ENCODE assay signal across 19 cellular contexts in the genomic region with DNA sequence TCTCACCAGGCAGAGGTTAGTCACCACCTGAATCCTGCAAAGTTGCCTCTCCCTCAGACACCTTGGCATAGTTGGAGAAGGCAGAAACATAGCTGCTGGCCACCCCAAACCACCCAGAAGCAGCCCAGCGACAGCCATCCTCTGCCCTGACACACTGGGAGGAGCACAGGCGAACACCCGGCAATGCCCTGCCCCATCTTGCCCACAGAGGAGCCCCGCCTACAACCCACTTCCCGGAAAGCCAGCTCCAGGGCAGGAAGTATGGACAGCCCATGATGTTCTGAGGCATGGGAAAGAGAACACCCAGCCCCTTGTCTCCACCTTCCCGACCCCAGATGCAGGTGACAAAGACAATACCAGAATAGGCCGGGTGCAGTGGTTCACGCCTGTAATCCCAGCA. TPM values are rescaled to one million over a fixed set of nuclear protein-coding genes. Genes with fewer than 3 reads are reported as not detected.
DNase-seq lines count a peak whose midpoint lies in the region; ATAC-seq lines count a peak whose summit lies in the region.
"Had no signal": no experiment of that assay in that cellular context is flagged by ENCODE, and none has a peak within 500 bp of the region (broad histone marks: within the 10 kb centered on the region; RNA-seq: fewer than 3 reads in every experiment).

No MANE protein-coding gene starts in this region.

- peaks cover 57% of the 10 kb centered on the region for H3K4me1 Mint-ChIP-seq in T-helper 17 cell
- peaks cover 57% of the 10 kb centered on the region for H3K4me1 Mint-ChIP-seq in activated naive CD8-positive, alpha-beta T cell treated with anti-CD3 and anti-CD28 coated beads, Interleukin-2, amount 50 U/mL, for 24 hours

- no peaks in the 10 kb centered on the region for H3K9me3 ChIP-seq in T-helper 17 cell (ENCODE audit: control insufficient read depth, low read length, poor library complexity, severe bottlenecking)
- H3K9me3 ChIP-seq: esophagus squamous epithelium, left lung, thoracic aorta had no signal

- H3K27me3 Mint-ChIP-seq in T-helper 17 cell, result no peaks in the 10 kb centered on the region
- H3K27me3 Mint-ChIP-seq in activated naive CD8-positive, alpha-beta T cell treated with anti-CD3 and anti-CD28 coated beads, Interleukin-2, amount 50 U/mL, for 24 hours, result no peaks in the 10 kb centered on the region

- peak overlapping the region; percentile 50 for H3K4me3 Mint-ChIP-seq in T-helper 17 cell
- H3K4me3 Mint-ChIP-seq in activated naive CD8-positive, alpha-beta T cell treated with anti-CD3 and anti-CD28 coated beads, Interleukin-2, amount 50 U/mL, for 24 hours, result no peak overlapping the region

- peak; percentile 35 for ATAC-seq in T-helper 17 cell
- ATAC-seq in activated naive CD8-positive, alpha-beta T cell treated with anti-CD3 and anti-CD28 coated beads, Interleukin-2, amount 50 U/mL, for 24 hours, result peak; percentile 15
- ATAC-seq: left lung had no signal

- no peaks in the 10 kb centered on the region for H3K9me3 Mint-ChIP-seq in activated naive CD8-positive, alpha-beta T cell treated with anti-CD3 and anti-CD28 coated beads, Interleukin-2, amount 50 U/mL, for 24 hours

- H3K36me3 Mint-ChIP-seq in T-helper 17 cell (ENCODE audit: low read depth), result no peaks in the 10 kb centered on the region
- H3K36me3 Mint-ChIP-seq in activated naive CD8-positive, alpha-beta T cell treated with anti-CD3 and anti-CD28 coated beads, Interleukin-2, amount 50 U/mL, for 24 hours (ENCODE audit: low read depth), result no peaks in the 10 kb centered on the region

- peak; percentile 20 for DNase-seq in stimulated activated CD4-positive, alpha-beta T cell treated with anti-CD3 and anti-CD28 coated beads, Interleukin-4, amount 100 ng/mL, for 24 hours
- no peak for DNase-seq in stimulated activated CD4-positive, alpha-beta T cell treated with anti-CD3 and anti-CD28 coated beads, Interleukin-2, amount 100 ng/mL, for 48 hours
- DNase-seq in T-helper 17 cell (no peak), C1 segment of cervical spinal cord (lab: John Stamatoyannopoulos, UW) (no peak), NCI-H1436 treated with DMSO at 0.1 percent for 48 hours (lab: John Stamatoyannopoulos, UW) (no peak), NCI-H1694 treated with DMSO at 0.1 percent for 48 hours (lab: John Stamatoyannopoulos, UW) (no peak)
- no peak for DNase-seq in activated naive CD8-positive, alpha-beta T cell treated with anti-CD3 and anti-CD28 coated beads, Interleukin-2, amount 50 U/mL, for 24 hours
- no peak for DNase-seq in central memory CD4-positive, alpha-beta T cell
- DNase-seq: Calu3; cerebellar nuclear complex; effector CD4-positive, alpha-beta T cell; esophagus squamous epithelium; GM23248; left lung; NCI-H1092 treated with DMSO at 0.1 percent for 48 hours; NCI-H524; SW 1271 had no signal

- H3K27ac Mint-ChIP-seq in T-helper 17 cell, result peak overlapping the region; percentile 29
- H3K27ac Mint-ChIP-seq in activated naive CD8-positive, alpha-beta T cell treated with anti-CD3 and anti-CD28 coated beads, Interleukin-2, amount 50 U/mL, for 24 hours, result no peak overlapping the region

RNA-seq across cellular contexts. Expression of a gene that starts 12.6 kb away (rescaled TPM):
- 100 to 1,000 TPM; 148 to 188 TPM for total RNA-seq in T-helper 17 cell

RNA-seq across cellular contexts. Expression of a gene that starts 40.0 kb away (rescaled TPM):
- total RNA-seq in T-helper 17 cell, result 1 to 10 TPM; 1.6 to 3.3 TPM

RNA-seq across cellular contexts. Expression of a gene that starts 47.0 kb away (rescaled TPM):
- total RNA-seq in T-helper 17 cell, result not detected
- total RNA-seq: activated CD8-positive, alpha-beta memory T cell treated with anti-CD3 and anti-CD28 coated beads for 36 hours had no signal
